In the genomic region with DNA sequence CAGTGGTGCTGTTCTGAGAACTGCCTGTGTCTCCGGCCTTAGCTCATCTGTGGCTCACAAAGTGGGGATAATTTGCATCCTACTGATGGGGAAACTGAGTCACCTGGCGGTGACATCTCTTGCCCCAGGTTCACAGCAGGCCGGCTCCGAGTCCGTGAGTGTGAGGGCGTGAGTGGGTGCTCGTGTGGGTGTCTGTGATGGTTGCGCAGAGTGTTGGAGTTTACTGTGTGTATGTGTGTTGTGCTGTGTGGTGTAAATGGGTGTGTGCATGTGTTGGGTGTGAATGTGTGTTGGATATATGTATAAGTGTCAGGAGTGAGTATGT, we compare ENCODE assay signal across 1 cellular context.
TF ChIP-seq lines count a peak whose summit lies in the region.

No MANE protein-coding gene starts in this region.

TF ChIP-seq in IMR-90, 13 proteins besides CTCF, POLR2A, EP300 and RAD21:
- no peak for TF ChIP-seq SMC3 (IDR thresholded peaks at IDR 0.05; ENCODE audit: low read depth, low read length)
- TF ChIP-seq MAZ (IDR thresholded peaks at IDR 0.05; ENCODE audit: borderline replicate concordance, low read depth, low read length) = no peak
- TF ChIP-seq BHLHE40 (IDR thresholded peaks at IDR 0.05; ENCODE audit: low read depth, low read length) = no peak
- TF ChIP-seq, protein P1, sequence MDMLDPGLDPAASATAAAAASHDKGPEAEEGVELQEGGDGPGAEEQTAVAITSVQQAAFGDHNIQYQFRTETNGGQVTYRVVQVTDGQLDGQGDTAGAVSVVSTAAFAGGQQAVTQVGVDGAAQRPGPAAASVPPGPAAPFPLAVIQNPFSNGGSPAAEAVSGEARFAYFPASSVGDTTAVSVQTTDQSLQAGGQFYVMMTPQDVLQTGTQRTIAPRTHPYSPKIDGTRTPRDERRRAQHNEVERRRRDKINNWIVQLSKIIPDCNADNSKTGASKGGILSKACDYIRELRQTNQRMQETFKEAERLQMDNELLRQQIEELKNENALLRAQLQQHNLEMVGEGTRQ (IDR thresholded peaks at IDR 0.05; ENCODE audit: low read depth, low read length) = no peak
- no peak for TF ChIP-seq RFX5 (IDR thresholded peaks at IDR 0.05; ENCODE audit: low read depth, low read length)
- no peak for TF ChIP-seq FOS (IDR thresholded peaks at IDR 0.05; ENCODE audit: low read depth, low read length)
- TF ChIP-seq MAFK (IDR thresholded peaks at IDR 0.05; ENCODE audit: low read depth, low read length) = no peak
- no peak for TF ChIP-seq CHD1 (IDR thresholded peaks at IDR 0.05; ENCODE audit: low read depth, low read length)
- no peak for TF ChIP-seq NFE2L2 (IDR thresholded peaks at IDR 0.05; ENCODE audit: low read depth, low read length)
- TF ChIP-seq MXI1 (IDR thresholded peaks at IDR 0.05; ENCODE audit: borderline replicate concordance, low read depth, low read length) = no peak
- TF ChIP-seq, protein P2, sequence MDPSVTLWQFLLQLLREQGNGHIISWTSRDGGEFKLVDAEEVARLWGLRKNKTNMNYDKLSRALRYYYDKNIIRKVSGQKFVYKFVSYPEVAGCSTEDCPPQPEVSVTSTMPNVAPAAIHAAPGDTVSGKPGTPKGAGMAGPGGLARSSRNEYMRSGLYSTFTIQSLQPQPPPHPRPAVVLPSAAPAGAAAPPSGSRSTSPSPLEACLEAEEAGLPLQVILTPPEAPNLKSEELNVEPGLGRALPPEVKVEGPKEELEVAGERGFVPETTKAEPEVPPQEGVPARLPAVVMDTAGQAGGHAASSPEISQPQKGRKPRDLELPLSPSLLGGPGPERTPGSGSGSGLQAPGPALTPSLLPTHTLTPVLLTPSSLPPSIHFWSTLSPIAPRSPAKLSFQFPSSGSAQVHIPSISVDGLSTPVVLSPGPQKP (IDR thresholded peaks at IDR 0.05; ENCODE audit: borderline replicate concordance, low read depth, low read length) = no peak
TF ChIP-seq in IMR-90: peak in this region for 0.
